In the genomic region with DNA sequence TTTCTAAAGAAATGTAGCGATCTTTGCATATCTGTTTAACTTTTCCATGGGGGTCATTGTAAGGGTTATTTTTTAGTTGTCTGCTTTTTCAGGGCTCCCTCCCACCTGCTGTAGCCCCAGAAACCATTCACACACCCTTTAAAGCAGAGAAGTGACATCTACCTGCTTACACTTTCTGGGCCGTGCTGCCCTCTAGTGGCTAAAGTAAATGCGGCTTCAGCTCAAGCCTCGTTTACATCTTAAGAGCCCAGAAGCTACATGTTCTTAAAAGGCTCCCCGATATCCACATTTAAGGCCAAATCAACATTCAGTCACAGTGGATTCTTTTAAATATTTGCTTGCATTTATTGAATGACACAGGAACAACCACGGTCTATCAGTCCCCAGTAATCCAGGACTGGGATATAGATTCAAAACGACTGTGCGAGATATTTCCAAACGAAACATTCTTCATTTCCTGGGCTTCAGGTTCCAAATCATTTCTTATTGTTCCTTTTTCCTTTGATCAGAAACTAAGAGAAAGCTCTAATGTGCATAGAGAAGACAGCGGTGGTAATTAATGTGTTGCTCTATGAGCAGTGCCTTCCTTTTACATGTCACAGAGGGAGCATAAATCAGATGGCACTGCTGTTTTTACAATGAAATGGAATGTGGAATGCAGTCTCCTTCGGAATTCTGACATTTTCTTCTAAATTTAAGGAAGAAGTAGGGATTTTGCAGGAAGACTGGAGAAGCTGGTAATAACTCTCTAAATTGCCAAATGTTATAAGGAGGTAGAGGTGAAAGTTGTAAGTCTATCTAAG, we compare ENCODE assay signal across 9 cellular contexts.
DNase-seq lines count a peak whose midpoint lies in the region; ATAC-seq and TF ChIP-seq lines count a peak whose summit lies in the region.
"Had no signal": no experiment of that assay in that cellular context is flagged by ENCODE, and none has a peak within 500 bp of the region (broad histone marks: within the 10 kb centered on the region; RNA-seq: fewer than 3 reads in every experiment).

No MANE protein-coding gene starts in this region.

- H3K27ac ChIP-seq in GM23338 (ENCODE audit: low read depth): no peak overlapping the region
- no peak overlapping the region for H3K27ac ChIP-seq in SJCRH30
- H3K27ac ChIP-seq in prostate gland: peak overlapping the region; percentile 3 to 39
- H3K27ac ChIP-seq in aorta (ENCODE audit: low read depth in 1 of 2, low read length in 2 of 2): no peak overlapping the region

- no peaks in the 10 kb centered on the region for H3F3A ChIP-seq in GM23338 (replicated peaks; ENCODE audit: low read depth)

- TF ChIP-seq CTCF in GM06990 (IDR thresholded peaks at IDR 0.05; ENCODE audit: insufficient read depth, low read length, poor library complexity, severe bottlenecking) (peak; percentile 89), GM23338 (conservative IDR thresholded peaks at IDR 0.05; ENCODE audit: low read depth in 2 of 2) (peak; percentile 95 to 99), LNCaP clone FGC (IDR thresholded peaks at IDR 0.05; ENCODE audit: control insufficient read depth, extremely low read depth, insufficient read depth) (peak; percentile 91), glutamatergic neuron (IDR thresholded peaks at IDR 0.05; ENCODE audit: partially characterized antibody, unreplicated experiment) (peak; percentile 90), prostate gland (IDR thresholded peaks at IDR 0.05) (peak; percentile 61 to 92 (median 76))

- 21% methylated on average over 11 of the region's 11 CpGs for WGBS in prostate gland
- 10 to 12% methylated on average over 11 of the region's 11 CpGs for WGBS in aorta, 2 donors

- H2AFZ ChIP-seq in GM23338: no peak overlapping the region; the same call in 1 of the 2 replicates

- H3K9me3 Mint-ChIP-seq in GM23338 (no peaks in the 10 kb centered on the region), glutamatergic neuron (ENCODE audit: unreplicated experiment) (peaks cover 1% of the 10 kb centered on the region)
- H3K9me3 Mint-ChIP-seq: natural killer cell treated with Interleukin-12 subunit alpha and Interleukin-12 subunit beta and Interleukin-15 and Interleukin-18, amount 100 ng/mL, for 72 hours had no signal

- intact Hi-C loops in prostate gland (cut with DNase I) (loop anchor here (2.0 kb wide), 1 partner anchor 281 kb away; no protein-coding TSS in a partner anchor), aorta (cut with DNase I) (loop anchor here (2.0 kb wide), 2 partner anchors 283 to 285 kb away; no protein-coding TSS in a partner anchor)

- no peaks in the 10 kb centered on the region for H4K20me1 ChIP-seq in GM23338 (replicated peaks; ENCODE audit: insufficient read depth)

- no peaks in the 10 kb centered on the region for H3K4me1 ChIP-seq in GM23338 (ENCODE audit: insufficient read depth)
- no peaks in the 10 kb centered on the region for H3K4me1 ChIP-seq in SJCRH30
- no peaks in the 10 kb centered on the region for H3K4me1 ChIP-seq in prostate gland (replicated peaks)
- H3K4me1 ChIP-seq in aorta (ENCODE audit: control insufficient read depth in 1 of 2, insufficient read depth in 2 of 2, low read length in 2 of 2): no peaks in the 10 kb centered on the region

- H3K27me3 ChIP-seq in GM06990 (replicated peaks; ENCODE audit: control insufficient read depth, insufficient read depth, low read length) (no peaks in the 10 kb centered on the region), GM23338 (ENCODE audit: insufficient read depth) (no peaks in the 10 kb centered on the region), SJCRH30 (0 out of 2 replicates have a peak, but pooled peaks cover 3% of the 10 kb centered on the region), prostate gland (replicated peaks; ENCODE audit: insufficient read depth) (no peaks in the 10 kb centered on the region), aorta (ENCODE audit: control insufficient read depth in 1 of 2, insufficient read depth in 2 of 2, low read length in 1 of 2) (no peaks in the 10 kb centered on the region)

- peak; percentile 98 for ATAC-seq in GM23338
- ATAC-seq in aorta (ENCODE audit: low FRiP score): peak; percentile 84

- no peak overlapping the region for H3K4me2 ChIP-seq in GM23338

- H3K9me2 ChIP-seq in GM23338 (ENCODE audit: insufficient read depth): no peaks in the 10 kb centered on the region

- H3K27ac Mint-ChIP-seq in GM23338 (no peak overlapping the region), glutamatergic neuron (ENCODE audit: unreplicated experiment) (no peak overlapping the region)
- H3K27ac Mint-ChIP-seq: natural killer cell treated with Interleukin-12 subunit alpha and Interleukin-12 subunit beta and Interleukin-15 and Interleukin-18, amount 100 ng/mL, for 72 hours had no signal

- no peak for TF ChIP-seq POLR2A in prostate gland (IDR thresholded peaks at IDR 0.05)

- no peaks in the 10 kb centered on the region for H3K36me3 ChIP-seq in GM06990 (ENCODE audit: control insufficient read depth, insufficient read depth, low read length)
- no peaks in the 10 kb centered on the region for H3K36me3 ChIP-seq in GM23338 (ENCODE audit: insufficient read depth)
- H3K36me3 ChIP-seq in SJCRH30: no peaks in the 10 kb centered on the region
- H3K36me3 ChIP-seq in prostate gland: no peaks in the 10 kb centered on the region
- no peaks in the 10 kb centered on the region for H3K36me3 ChIP-seq in aorta (ENCODE audit: control insufficient read depth in 1 of 2, insufficient read depth in 2 of 2, low read length in 1 of 2)

- H3K79me2 ChIP-seq in GM23338 (replicated peaks; ENCODE audit: insufficient read depth): no peaks in the 10 kb centered on the region

- H3K4me1 Mint-ChIP-seq in GM23338 (peaks cover 5% of the 10 kb centered on the region; the same call in 2 of the 3 replicates), glutamatergic neuron (ENCODE audit: low read depth, unreplicated experiment) (peaks cover 21% of the 10 kb centered on the region)

- H3K4me3 ChIP-seq in GM06990 (replicated peaks; ENCODE audit: low read depth, low read length): no peak overlapping the region
- H3K4me3 ChIP-seq in GM23338: no peak overlapping the region
- H3K4me3 ChIP-seq in LNCaP clone FGC (ENCODE audit: low read depth, low read length): no peak overlapping the region
- no peak overlapping the region for H3K4me3 ChIP-seq in SJCRH30
- H3K4me3 ChIP-seq in prostate gland: no peak overlapping the region
- no peak overlapping the region for H3K4me3 ChIP-seq in aorta (ENCODE audit: low read length in 2 of 2)

- no peaks in the 10 kb centered on the region for H3K9me3 ChIP-seq in SJCRH30 (replicated peaks)
- no peaks in the 10 kb centered on the region for H3K9me3 ChIP-seq in prostate gland
- H3K9me3 ChIP-seq in aorta (ENCODE audit: control insufficient read depth, low read length): no peaks in the 10 kb centered on the region

- peak; percentile 18 for DNase-seq in GM06990 (ENCODE audit: extremely low read depth, insufficient read length)
- DNase-seq in GM23338 (ENCODE audit: low spot score): peak; percentile 94
- DNase-seq in LNCaP clone FGC (ENCODE audit: low read depth): peak; percentile 41
- DNase-seq in SJCRH30: peak; percentile 54 to 84
- peak; percentile 61 for DNase-seq in activated naive CD4-positive, alpha-beta T cell treated with Interleukin-2 at 50 U/mL for 16 hours
- peak; percentile 80 for DNase-seq in glutamatergic neuron
- peak; percentile 81 for DNase-seq in prostate gland (ENCODE audit: low spot score)
- DNase-seq in aorta: peak; percentile 71 to 86

- H3K27me3 Mint-ChIP-seq in GM23338 (ENCODE audit: insufficient read depth, low read depth, poor library complexity) (no peaks in the 10 kb centered on the region), glutamatergic neuron (ENCODE audit: unreplicated experiment) (peaks cover 1% of the 10 kb centered on the region)

- H3K36me3 Mint-ChIP-seq in GM23338 (ENCODE audit: low read depth) (no peaks in the 10 kb centered on the region), glutamatergic neuron (ENCODE audit: unreplicated experiment) (no peaks in the 10 kb centered on the region)
- H3K36me3 Mint-ChIP-seq: natural killer cell treated with Interleukin-12 subunit alpha and Interleukin-12 subunit beta and Interleukin-15 and Interleukin-18, amount 100 ng/mL, for 72 hours had no signal

- H3K4me3 Mint-ChIP-seq in GM23338: no peak overlapping the region
- peak overlapping the region; percentile 30 for H3K4me3 Mint-ChIP-seq in glutamatergic neuron (ENCODE audit: unreplicated experiment)
- H3K4me3 Mint-ChIP-seq: natural killer cell treated with Interleukin-12 subunit alpha and Interleukin-12 subunit beta and Interleukin-15 and Interleukin-18, amount 100 ng/mL, for 72 hours had no signal

TF ChIP-seq in GM23338, 12 proteins besides CTCF, POLR2A, EP300 and RAD21:
- TF ChIP-seq STAT1 (IDR thresholded peaks at IDR 0.05; ENCODE audit: unreplicated experiment) (no peak), ZNF331 (CRISPR knock-in tag; IDR thresholded peaks at IDR 0.05; ENCODE audit: low read depth) (no peak), EZH2phosphoT487 (IDR thresholded peaks at IDR 0.05; ENCODE audit: unreplicated experiment) (no peak), POLR2AphosphoS5 (IDR thresholded peaks at IDR 0.05; ENCODE audit: low read depth) (no peak), ZNF114 (CRISPR knock-in tag; IDR thresholded peaks at IDR 0.05) (no peak), JUNB (IDR thresholded peaks at IDR 0.05; ENCODE audit: unreplicated experiment) (no peak)

Comparison
In these comparisons a context has a peak if more than half of its experiments do, and no peak if none do; other contexts are left out.
1. DNase-seq: peak in every context shown above with its lines; median percentile 94 in GM23338; 81 in prostate gland; 80 in glutamatergic neuron; 78 in aorta; 69 in SJCRH30; 61 in activated naive CD4-positive, alpha-beta T cell treated with Interleukin-2 at 50 U/mL for 16 hours; 41 in LNCaP clone FGC; 18 in GM06990.
2. H3K27ac ChIP-seq: peak in prostate gland (2 of 2); none in GM23338 (single experiment), SJCRH30 (single experiment) and aorta (0 of 2).
3. Peak in every context shown above with its lines, with median percentiles within 50 percentile points of each other: CTCF ChIP-seq.